In the genomic region with DNA sequence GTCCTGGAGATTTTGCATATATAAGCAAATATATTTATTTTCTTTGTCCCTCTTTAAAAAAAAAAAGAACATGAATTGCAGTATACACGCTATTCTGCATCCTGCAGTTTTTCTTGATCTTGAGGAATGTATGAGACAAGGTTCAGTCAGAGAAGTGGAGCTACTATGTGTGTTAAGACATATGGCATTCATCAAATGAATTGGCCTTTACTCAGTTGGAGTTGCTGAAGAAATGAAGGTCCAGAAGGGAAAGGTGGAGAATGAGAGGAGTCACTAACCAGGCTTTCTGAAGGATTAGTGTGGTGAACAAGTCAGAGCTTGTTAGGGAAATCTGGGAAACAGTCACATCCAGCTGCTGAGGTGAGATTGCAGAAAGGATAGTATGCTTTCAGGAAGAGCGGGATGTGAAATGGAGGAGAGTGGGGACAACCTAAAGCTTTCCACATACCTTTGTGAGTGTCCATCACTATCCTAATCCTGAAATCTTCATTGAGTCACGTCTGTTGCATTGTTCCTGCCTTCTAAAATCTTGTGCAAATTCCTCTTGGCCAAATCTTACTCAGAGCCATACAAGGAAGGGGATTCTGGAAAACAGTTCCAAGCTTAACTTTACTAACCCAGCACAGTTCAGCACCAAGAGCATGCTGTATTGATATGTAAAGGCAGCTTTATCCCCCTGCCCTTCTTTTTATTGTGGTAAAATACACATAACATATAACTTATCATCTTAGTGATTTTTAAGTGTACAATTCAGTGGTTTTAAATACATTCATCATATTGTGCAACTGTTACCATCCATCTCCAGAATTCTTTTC, we compare ENCODE assay signal across 1 cellular context.
TF ChIP-seq lines count a peak whose summit lies in the region.

No MANE protein-coding gene starts in this region.

TF ChIP-seq in GM23338, 12 proteins besides CTCF, POLR2A, EP300 and RAD21:
- TF ChIP-seq, protein P1, sequence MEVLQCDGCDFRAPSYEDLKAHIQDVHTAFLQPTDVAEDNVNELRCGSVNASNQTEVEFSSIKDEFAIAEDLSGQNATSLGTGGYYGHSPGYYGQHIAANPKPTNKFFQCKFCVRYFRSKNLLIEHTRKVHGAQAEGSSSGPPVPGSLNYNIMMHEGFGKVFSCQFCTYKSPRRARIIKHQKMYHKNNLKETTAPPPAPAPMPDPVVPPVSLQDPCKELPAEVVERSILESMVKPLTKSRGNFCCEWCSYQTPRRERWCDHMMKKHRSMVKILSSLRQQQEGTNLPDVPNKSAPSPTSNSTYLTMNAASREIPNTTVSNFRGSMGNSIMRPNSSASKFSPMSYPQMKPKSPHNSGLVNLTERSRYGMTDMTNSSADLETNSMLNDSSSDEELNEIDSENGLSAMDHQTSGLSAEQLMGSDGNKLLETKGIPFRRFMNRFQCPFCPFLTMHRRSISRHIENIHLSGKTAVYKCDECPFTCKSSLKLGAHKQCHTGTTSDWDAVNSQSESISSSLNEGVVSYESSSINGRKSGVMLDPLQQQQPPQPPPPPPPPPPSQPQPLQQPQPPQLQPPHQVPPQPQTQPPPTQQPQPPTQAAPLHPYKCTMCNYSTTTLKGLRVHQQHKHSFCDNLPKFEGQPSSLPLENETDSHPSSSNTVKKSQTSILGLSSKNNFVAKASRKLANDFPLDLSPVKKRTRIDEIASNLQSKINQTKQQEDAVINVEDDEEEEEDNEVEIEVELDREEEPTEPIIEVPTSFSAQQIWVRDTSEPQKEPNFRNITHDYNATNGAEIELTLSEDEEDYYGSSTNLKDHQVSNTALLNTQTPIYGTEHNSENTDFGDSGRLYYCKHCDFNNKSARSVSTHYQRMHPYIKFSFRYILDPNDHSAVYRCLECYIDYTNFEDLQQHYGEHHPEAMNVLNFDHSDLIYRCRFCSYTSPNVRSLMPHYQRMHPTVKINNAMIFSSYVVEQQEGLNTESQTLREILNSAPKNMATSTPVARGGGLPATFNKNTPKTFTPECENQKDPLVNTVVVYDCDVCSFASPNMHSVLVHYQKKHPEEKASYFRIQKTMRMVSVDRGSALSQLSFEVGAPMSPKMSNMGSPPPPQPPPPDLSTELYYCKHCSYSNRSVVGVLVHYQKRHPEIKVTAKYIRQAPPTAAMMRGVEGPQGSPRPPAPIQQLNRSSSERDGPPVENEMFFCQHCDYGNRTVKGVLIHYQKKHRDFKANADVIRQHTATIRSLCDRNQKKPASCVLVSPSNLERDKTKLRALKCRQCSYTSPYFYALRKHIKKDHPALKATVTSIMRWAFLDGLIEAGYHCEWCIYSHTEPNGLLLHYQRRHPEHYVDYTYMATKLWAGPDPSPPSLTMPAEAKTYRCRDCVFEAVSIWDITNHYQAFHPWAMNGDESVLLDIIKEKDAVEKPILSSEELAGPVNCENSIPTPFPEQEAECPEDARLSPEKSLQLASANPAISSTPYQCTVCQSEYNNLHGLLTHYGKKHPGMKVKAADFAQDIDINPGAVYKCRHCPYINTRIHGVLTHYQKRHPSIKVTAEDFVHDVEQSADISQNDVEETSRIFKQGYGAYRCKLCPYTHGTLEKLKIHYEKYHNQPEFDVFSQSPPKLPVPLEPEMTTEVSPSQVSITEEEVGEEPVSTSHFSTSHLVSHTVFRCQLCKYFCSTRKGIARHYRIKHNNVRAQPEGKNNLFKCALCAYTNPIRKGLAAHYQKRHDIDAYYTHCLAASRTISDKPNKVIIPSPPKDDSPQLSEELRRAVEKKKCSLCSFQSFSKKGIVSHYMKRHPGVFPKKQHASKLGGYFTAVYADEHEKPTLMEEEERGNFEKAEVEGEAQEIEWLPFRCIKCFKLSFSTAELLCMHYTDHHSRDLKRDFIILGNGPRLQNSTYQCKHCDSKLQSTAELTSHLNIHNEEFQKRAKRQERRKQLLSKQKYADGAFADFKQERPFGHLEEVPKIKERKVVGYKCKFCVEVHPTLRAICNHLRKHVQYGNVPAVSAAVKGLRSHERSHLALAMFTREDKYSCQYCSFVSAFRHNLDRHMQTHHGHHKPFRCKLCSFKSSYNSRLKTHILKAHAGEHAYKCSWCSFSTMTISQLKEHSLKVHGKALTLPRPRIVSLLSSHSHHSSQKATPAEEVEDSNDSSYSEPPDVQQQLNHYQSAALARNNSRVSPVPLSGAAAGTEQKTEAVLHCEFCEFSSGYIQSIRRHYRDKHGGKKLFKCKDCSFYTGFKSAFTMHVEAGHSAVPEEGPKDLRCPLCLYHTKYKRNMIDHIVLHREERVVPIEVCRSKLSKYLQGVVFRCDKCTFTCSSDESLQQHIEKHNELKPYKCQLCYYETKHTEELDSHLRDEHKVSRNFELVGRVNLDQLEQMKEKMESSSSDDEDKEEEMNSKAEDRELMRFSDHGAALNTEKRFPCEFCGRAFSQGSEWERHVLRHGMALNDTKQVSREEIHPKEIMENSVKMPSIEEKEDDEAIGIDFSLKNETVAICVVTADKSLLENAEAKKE (CRISPR knock-in tag; IDR thresholded peaks at IDR 0.05), result no peak
- no peak for TF ChIP-seq POLR2AphosphoS5 (IDR thresholded peaks at IDR 0.05; ENCODE audit: low read depth)
